In the genomic region with DNA sequence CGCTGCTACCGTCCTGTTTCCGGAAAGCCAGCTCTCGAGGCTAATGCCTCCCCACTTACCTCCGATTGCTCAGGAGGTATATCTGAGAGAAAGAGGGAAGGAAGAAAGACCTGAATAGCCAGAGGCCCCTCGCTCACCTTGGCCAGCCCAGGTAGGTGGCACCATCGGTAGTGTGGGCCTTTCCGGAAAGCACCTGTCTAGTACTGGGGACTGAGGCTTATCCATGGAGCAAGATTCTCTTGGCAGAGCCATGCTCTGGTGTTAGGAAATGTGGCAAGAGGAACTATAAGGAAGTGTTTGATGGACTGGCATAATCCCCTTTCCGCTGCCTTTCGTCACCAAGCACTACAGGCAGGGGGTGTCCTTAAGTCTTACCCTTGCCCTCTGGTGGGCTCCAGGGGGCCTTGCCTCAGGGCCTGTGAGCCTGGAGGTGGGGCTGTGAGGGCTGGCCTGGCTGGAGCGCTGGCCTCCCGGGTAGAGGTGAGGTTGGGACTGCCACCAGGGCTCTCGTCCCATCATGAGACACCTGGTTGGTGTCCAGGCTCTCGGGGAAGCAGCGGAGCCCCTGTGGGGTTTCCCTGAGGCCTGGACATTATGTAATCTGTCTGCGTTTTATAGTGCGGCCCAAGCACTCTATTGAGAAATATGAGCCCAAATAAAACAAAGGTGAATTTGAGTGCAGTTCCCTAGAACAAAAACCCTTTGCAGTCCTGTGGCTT, we compare ENCODE assay signal across 8 cellular contexts. TPM values are rescaled to one million over a fixed set of nuclear protein-coding genes. Genes with fewer than 3 reads are reported as not detected.
DNase-seq lines count a peak whose midpoint lies in the region; TF ChIP-seq lines count a peak whose summit lies in the region.

No MANE protein-coding gene starts in this region.

- H3K36me3 Mint-ChIP-seq in activated CD4-positive, alpha-beta T cell treated with anti-CD3 and anti-CD28 coated beads, Interleukin-2, amount 10 ng/mL, durations not matched to agents 7 days and 5 days (ENCODE audit: low read depth): peaks cover 28% of the 10 kb centered on the region
- peaks cover 35% of the 10 kb centered on the region for H3K36me3 Mint-ChIP-seq in activated CD4-positive, alpha-beta memory T cell treated with anti-CD3 and anti-CD28 coated beads, Interleukin-2, amount 10 ng/mL, durations not matched to agents 7 days and 5 days (ENCODE audit: low read depth)

- TF ChIP-seq POLR2A in stomach (IDR thresholded peaks at IDR 0.05): no peak

- H3K9me3 ChIP-seq in iPS-20b (ENCODE audit: insufficient read depth, low read depth, low read length) (no peaks in the 10 kb centered on the region), stomach (no peaks in the 10 kb centered on the region)

- 42 to 46% (median 44%) methylated on average over 12 to 17 of the region's 17 CpGs for WGBS in stomach, 5 donors

- POLR2A ChIA-PET in activated CD4-positive, alpha-beta T cell treated with anti-CD3 and anti-CD28 coated beads, Interleukin-2, amount 10 ng/mL, durations not matched to agents 7 days and 5 days (lab: Charles Lee): no interaction called here
- POLR2A ChIA-PET in activated CD4-positive, alpha-beta memory T cell treated with anti-CD3 and anti-CD28 coated beads, Interleukin-2, amount 10 ng/mL, durations not matched to agents 7 days and 5 days (lab: Charles Lee): no interaction called here

- no peaks in the 10 kb centered on the region for H3K36me3 ChIP-seq in iPS-20b (ENCODE audit: insufficient read depth, low read depth, low read length)
- no peaks in the 10 kb centered on the region for H3K36me3 ChIP-seq in stomach

- peak overlapping the region; percentile 92; the same call in 1 of the 2 replicates for H3K9ac ChIP-seq in iPS-20b (ENCODE audit: low read depth, low read length)

- H3K4me3 ChIP-seq in iPS-20b (ENCODE audit: low read length): peak overlapping the region; percentile 89
- H3K4me3 ChIP-seq in stomach: peak overlapping the region; percentile 86 to 95 (median 90)

- H3K9me3 Mint-ChIP-seq in activated CD4-positive, alpha-beta T cell treated with anti-CD3 and anti-CD28 coated beads, Interleukin-2, amount 10 ng/mL, durations not matched to agents 7 days and 5 days: peaks cover 9% of the 10 kb centered on the region
- peaks cover 2% of the 10 kb centered on the region for H3K9me3 Mint-ChIP-seq in activated CD4-positive, alpha-beta memory T cell treated with anti-CD3 and anti-CD28 coated beads, Interleukin-2, amount 10 ng/mL, durations not matched to agents 7 days and 5 days

- peak overlapping the region; percentile 90 for H3K27ac Mint-ChIP-seq in activated CD4-positive, alpha-beta T cell treated with anti-CD3 and anti-CD28 coated beads, Interleukin-2, amount 10 ng/mL, durations not matched to agents 7 days and 5 days
- H3K27ac Mint-ChIP-seq in activated CD4-positive, alpha-beta memory T cell treated with anti-CD3 and anti-CD28 coated beads, Interleukin-2, amount 10 ng/mL, durations not matched to agents 7 days and 5 days: no peak overlapping the region

- H3K27me3 ChIP-seq in iPS-20b (ENCODE audit: insufficient read depth, low read length) (peaks cover 15% of the 10 kb centered on the region), stomach (no peaks in the 10 kb centered on the region)

- TF ChIP-seq CTCF in stomach (IDR thresholded peaks at IDR 0.05): no peak

- H3K4me1 ChIP-seq in iPS-20b (ENCODE audit: insufficient read depth, low read length) (peaks cover 37% of the 10 kb centered on the region), stomach (peaks cover 48 to 79% (median 70%) of the 10 kb centered on the region in 4 donors)

- peak overlapping the region; percentile 85 for H3K4me3 Mint-ChIP-seq in activated CD4-positive, alpha-beta T cell treated with anti-CD3 and anti-CD28 coated beads, Interleukin-2, amount 10 ng/mL, durations not matched to agents 7 days and 5 days
- H3K4me3 Mint-ChIP-seq in activated CD4-positive, alpha-beta memory T cell treated with anti-CD3 and anti-CD28 coated beads, Interleukin-2, amount 10 ng/mL, durations not matched to agents 7 days and 5 days: peak overlapping the region; percentile 83

- CTCF ChIA-PET in activated CD4-positive, alpha-beta T cell treated with anti-CD3 and anti-CD28 coated beads, Interleukin-2, amount 10 ng/mL, durations not matched to agents 7 days and 5 days (lab: Charles Lee): no interaction called here
- CTCF ChIA-PET in activated CD4-positive, alpha-beta memory T cell treated with anti-CD3 and anti-CD28 coated beads, Interleukin-2, amount 10 ng/mL, durations not matched to agents 7 days and 5 days (lab: Charles Lee): no interaction called here

- peaks cover 10% of the 10 kb centered on the region for H3K27me3 Mint-ChIP-seq in activated CD4-positive, alpha-beta T cell treated with anti-CD3 and anti-CD28 coated beads, Interleukin-2, amount 10 ng/mL, durations not matched to agents 7 days and 5 days
- H3K27me3 Mint-ChIP-seq in activated CD4-positive, alpha-beta memory T cell treated with anti-CD3 and anti-CD28 coated beads, Interleukin-2, amount 10 ng/mL, durations not matched to agents 7 days and 5 days: peaks cover 10% of the 10 kb centered on the region

- no peak for TF ChIP-seq EP300 in stomach (IDR thresholded peaks at IDR 0.05)

- DNase-seq in activated CD4-positive, alpha-beta T cell treated with anti-CD3 and anti-CD28 coated beads, Interleukin-2, amount 10 ng/mL, durations not matched to agents 7 days and 5 days: no peak
- no peak for DNase-seq in activated CD4-positive, alpha-beta T cell treated with anti-CD3 and anti-CD28 coated beads for 1 hour
- DNase-seq in activated CD4-positive, alpha-beta memory T cell treated with anti-CD3 and anti-CD28 coated beads, Interleukin-2, amount 10 ng/mL, durations not matched to agents 7 days and 5 days: no peak
- peak; percentile 47 for DNase-seq in stomach
- DNase-seq in effector CD4-positive, alpha-beta T cell: no peak
- DNase-seq in NCI-H2029 treated with DMSO at 0.1 percent for 48 hours (lab: John Stamatoyannopoulos, UW): no peak
- no peak for DNase-seq in stimulated activated CD4-positive, alpha-beta T cell treated with anti-CD3 and anti-CD28 coated beads, Interleukin-4, amount 100 ng/mL, for 4 hours

- intact Hi-C loops in stomach (cut with DNase I; ENCODE audit: low total_unique reads): no loop called here

- H3K4me1 Mint-ChIP-seq in activated CD4-positive, alpha-beta T cell treated with anti-CD3 and anti-CD28 coated beads, Interleukin-2, amount 10 ng/mL, durations not matched to agents 7 days and 5 days: peaks cover 74% of the 10 kb centered on the region
- peaks cover 66% of the 10 kb centered on the region for H3K4me1 Mint-ChIP-seq in activated CD4-positive, alpha-beta memory T cell treated with anti-CD3 and anti-CD28 coated beads, Interleukin-2, amount 10 ng/mL, durations not matched to agents 7 days and 5 days

- H3K27ac ChIP-seq in iPS-20b (ENCODE audit: low read length): no peak overlapping the region
- peak overlapping the region; percentile 85 to 98 (median 94) for H3K27ac ChIP-seq in stomach

RNA-seq across cellular contexts. Expression of a gene that starts 2.9 kb away (rescaled TPM):
- total RNA-seq in activated CD4-positive, alpha-beta T cell treated with anti-CD3 and anti-CD28 coated beads, Interleukin-2, amount 10 ng/mL, durations not matched to agents 7 days and 5 days: 10 to 100 TPM; 44.7 to 46.8 TPM
- 10 to 100 TPM; 57.1 to 58.3 TPM for total RNA-seq in activated CD4-positive, alpha-beta memory T cell treated with anti-CD3 and anti-CD28 coated beads, Interleukin-2, amount 10 ng/mL, durations not matched to agents 7 days and 5 days
- total RNA-seq in stomach: 10 to 100 TPM; 11.1 to 71.0 (median 31.9) TPM
- polyA plus RNA-seq in stomach: 10 to 100 TPM; 11.5 to 54.3 (median 30.5) TPM
